ENCODE assay signal across 8 cellular contexts in the genomic region with DNA sequence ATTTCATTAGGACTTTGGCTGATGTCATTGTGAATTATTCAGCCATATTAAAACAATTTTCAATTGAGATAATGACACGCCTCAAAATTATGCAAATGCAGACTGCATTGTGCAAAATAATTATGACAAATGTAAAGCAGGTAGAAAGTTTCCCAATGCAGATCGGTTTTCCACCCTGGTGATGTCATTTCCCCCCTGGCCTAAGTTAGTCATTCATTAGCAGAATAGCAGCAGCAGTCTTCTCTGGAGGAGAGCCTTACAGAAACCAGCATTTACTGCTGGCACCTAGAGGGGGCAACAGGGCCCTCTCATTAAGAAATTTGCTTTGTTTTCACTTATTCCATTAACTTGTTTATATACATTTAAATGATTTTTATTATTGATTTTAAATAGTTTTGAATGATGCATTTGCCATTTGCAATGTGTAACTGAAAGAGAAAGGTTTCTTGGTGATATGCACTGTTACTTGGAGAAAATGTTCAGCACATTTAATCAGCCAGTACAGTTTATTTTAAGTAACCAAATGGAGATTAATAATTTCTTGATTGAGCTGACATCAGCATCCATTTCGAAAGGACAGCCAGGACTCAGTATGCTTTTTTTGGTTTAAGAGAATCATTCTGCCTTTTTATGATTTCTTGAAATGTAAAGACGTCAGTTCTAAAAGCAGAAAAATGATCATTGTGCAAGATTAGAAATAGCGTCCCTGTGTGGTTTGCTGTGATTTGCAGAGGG. TPM values are rescaled to one million over a fixed set of nuclear protein-coding genes. Genes with fewer than 3 reads are reported as not detected.
DNase-seq lines count a peak whose midpoint lies in the region; ATAC-seq and TF ChIP-seq lines count a peak whose summit lies in the region.

No MANE protein-coding gene starts in this region.

- DNase-seq in ELR (ENCODE audit: low read depth) (peak; percentile 90), GM20000 (ENCODE audit: low spot score) (peak; percentile 74), HK-2 (ENCODE audit: unreplicated experiment) (peak; percentile 50), mammary epithelial cell (peak; percentile 90), lower lobe of right lung (no peak), epidermal melanocyte (ENCODE audit: insufficient read length, low spot score) (no peak)
- peak; percentile 29 to 70 for DNase-seq in stimulated activated naive CD8-positive, alpha-beta T cell treated with anti-CD3 and anti-CD28 coated beads, Interleukin-15, amount 100 ng/mL, for 72 hours

- dilution Hi-C loops in mammary epithelial cell (cut with HindIII; ENCODE audit: low sequenced_read_pairs) = no loop called here

- peak overlapping the region; percentile 94 for H3K4me3 ChIP-seq in SU-DHL-6 (ENCODE audit: insufficient read depth, low read length, poor library complexity, severe bottlenecking)
- peak overlapping the region in 2 of 3 experiments; percentile 85 to 91 for H3K4me3 ChIP-seq in mammary epithelial cell (replicated peaks in 1 of 3; ENCODE audit: insufficient read depth in 1 of 3, low read depth in 2 of 3, low read length in 3 of 3)
- peak overlapping the region; percentile 75 for H3K4me3 ChIP-seq in lower lobe of right lung

- H2AFZ ChIP-seq in SU-DHL-6 (ENCODE audit: low read depth, low read length, severe bottlenecking) (no peak overlapping the region), mammary epithelial cell (ENCODE audit: low read depth, low read length) (no peak overlapping the region)

- peak overlapping the region; percentile 99 for H3K27ac ChIP-seq in SU-DHL-6 (ENCODE audit: low read depth, low read length)
- peak overlapping the region; percentile 92 for H3K27ac ChIP-seq in mammary epithelial cell (ENCODE audit: insufficient read depth, low read depth, low read length)
- H3K27ac ChIP-seq in lower lobe of right lung = peak overlapping the region; percentile 96

- intact Hi-C loops in mammary epithelial cell (cut with micrococcal nuclease) (loop anchor here (1.0 to 10.0 kb wide), 6 partner anchors 39 to 520 kb away; no protein-coding TSS in a partner anchor), lower lobe of right lung (cut with DNase I) (loop anchor here (10.0 kb wide), 1 partner anchor 340 kb away; no protein-coding TSS in a partner anchor)

- H3K9ac ChIP-seq in SU-DHL-6 (ENCODE audit: low read length) (peak overlapping the region; percentile 88), mammary epithelial cell (ENCODE audit: insufficient read depth, low read length) (peak overlapping the region; percentile 91)

- H4K20me1 ChIP-seq in SU-DHL-6 (ENCODE audit: low read depth, low read length) = no peaks in the 10 kb centered on the region
- no peaks in the 10 kb centered on the region for H4K20me1 ChIP-seq in mammary epithelial cell (ENCODE audit: insufficient read depth, low read length)

- WGBS in mammary epithelial cell (ENCODE audit: low coverage, missing lambda C conversion rate) = 20% methylated on average over 5 of the region's 5 CpGs

- H3K4me2 ChIP-seq in SU-DHL-6 (ENCODE audit: low read depth, low read length, poor library complexity, severe bottlenecking) (peak overlapping the region; percentile 99), mammary epithelial cell (ENCODE audit: insufficient read depth, low read depth, low read length) (peak overlapping the region; percentile 99)

- H3K9me3 ChIP-seq in SU-DHL-6 (ENCODE audit: insufficient read depth, low read length) (no peaks in the 10 kb centered on the region), mammary epithelial cell (replicated peaks; ENCODE audit: insufficient read depth, low read length) (no peaks in the 10 kb centered on the region), lower lobe of right lung (no peaks in the 10 kb centered on the region)

- no peaks in the 10 kb centered on the region for H3K9me3 Mint-ChIP-seq in stimulated activated naive CD8-positive, alpha-beta T cell treated with anti-CD3 and anti-CD28 coated beads, Interleukin-15, amount 100 ng/mL, for 72 hours

- H3K27me3 ChIP-seq in SU-DHL-6 (ENCODE audit: low read length) (no peaks in the 10 kb centered on the region), mammary epithelial cell (ENCODE audit: insufficient read depth, low read length) (no peaks in the 10 kb centered on the region), lower lobe of right lung (ENCODE audit: low read depth) (no peaks in the 10 kb centered on the region)

- peak in 1 of 2 donors; percentile 12 for ATAC-seq in lower lobe of right lung
- peak; percentile 52 for ATAC-seq in stimulated activated naive CD8-positive, alpha-beta T cell treated with anti-CD3 and anti-CD28 coated beads, Interleukin-15, amount 100 ng/mL, for 72 hours

- peaks cover 23% of the 10 kb centered on the region for H3K4me1 Mint-ChIP-seq in stimulated activated naive CD8-positive, alpha-beta T cell treated with anti-CD3 and anti-CD28 coated beads, Interleukin-15, amount 100 ng/mL, for 72 hours

- peak overlapping the region; percentile 79 to 93 for H3K4me3 Mint-ChIP-seq in stimulated activated naive CD8-positive, alpha-beta T cell treated with anti-CD3 and anti-CD28 coated beads, Interleukin-15, amount 100 ng/mL, for 72 hours

- no peaks in the 10 kb centered on the region for H3K27me3 Mint-ChIP-seq in stimulated activated naive CD8-positive, alpha-beta T cell treated with anti-CD3 and anti-CD28 coated beads, Interleukin-15, amount 100 ng/mL, for 72 hours

- H3K27ac Mint-ChIP-seq in stimulated activated naive CD8-positive, alpha-beta T cell treated with anti-CD3 and anti-CD28 coated beads, Interleukin-15, amount 100 ng/mL, for 72 hours = peak overlapping the region; percentile 92 to 98

- H3K4me1 ChIP-seq in mammary epithelial cell (ENCODE audit: insufficient read depth, low read length) (peaks cover 12% of the 10 kb centered on the region), lower lobe of right lung (peaks cover 24% of the 10 kb centered on the region)

- H3K36me3 ChIP-seq in SU-DHL-6 (ENCODE audit: low read length) (peaks cover 7% of the 10 kb centered on the region; the same call in 1 of the 2 replicates), mammary epithelial cell (ENCODE audit: insufficient read depth, low read length) (no peaks in the 10 kb centered on the region), lower lobe of right lung (no peaks in the 10 kb centered on the region)

- peaks cover 70% of the 10 kb centered on the region for H3F3A ChIP-seq in SU-DHL-6 (ENCODE audit: insufficient read depth)

- CTCF ChIA-PET in mammary epithelial cell (lab: Charles Lee; ENCODE audit: low non-redundant PET) = no interaction called here

- peaks cover 83% of the 10 kb centered on the region for H3K79me2 ChIP-seq in SU-DHL-6 (ENCODE audit: insufficient read depth, low read length)
- peaks cover 44% of the 10 kb centered on the region for H3K79me2 ChIP-seq in mammary epithelial cell (ENCODE audit: insufficient read depth, low read length)

- TF ChIP-seq CTCF in GM20000 (IDR thresholded peaks at IDR 0.05; ENCODE audit: extremely low read depth, missing control alignments) = no peak
- TF ChIP-seq CTCF in SU-DHL-6 (IDR thresholded peaks at IDR 0.05; ENCODE audit: insufficient read depth, low read length, poor library complexity, severe bottlenecking) = no peak
- peak; percentile 28 to 33 for TF ChIP-seq CTCF in mammary epithelial cell (conservative IDR thresholded peaks at IDR 0.05 in 1 of 2, IDR thresholded peaks at IDR 0.05 in 1 of 2; ENCODE audit: extremely low read depth in 1 of 2, insufficient read depth in 1 of 2, low read depth in 1 of 2, low read length in 2 of 2)
- TF ChIP-seq CTCF in lower lobe of right lung (IDR thresholded peaks at IDR 0.05) = no peak

- no TSS peak for BruUV-seq in mammary epithelial cell (replicated peaks; lab: Mats Ljungman, UMichigan)

- in situ Hi-C loops in mammary epithelial cell (cut with MboI; ENCODE audit: low sequenced_read_pairs in 2 of 2) = loop anchor here (5.0 to 10.0 kb wide), 4 partner anchors 37 to 347 kb away; no protein-coding TSS in a partner anchor

- H3K9me2 ChIP-seq in SU-DHL-6 (replicated peaks; ENCODE audit: insufficient read depth, low read length) = no peaks in the 10 kb centered on the region

RNA-seq across cellular contexts. Expression of gene ARID5B, which starts 3.4 kb away (rescaled TPM):
- 10 to 100 TPM; 13.8 to 33.5 TPM for total RNA-seq in mammary epithelial cell
- 4.0 TPM for polyA plus RNA-seq in mammary epithelial cell
- polyA minus RNA-seq in mammary epithelial cell = 19.7 TPM
- 29.8 TPM for total RNA-seq in lower lobe of right lung

Comparison
In these comparisons a context has a peak if more than half of its experiments do, and no peak if none do; other contexts are left out.
1. DNase-seq: peak in ELR (single experiment), GM20000 (single experiment), HK-2 (single experiment), mammary epithelial cell (single experiment) and stimulated activated naive CD8-positive, alpha-beta T cell treated with anti-CD3 and anti-CD28 coated beads, Interleukin-15, amount 100 ng/mL, for 72 hours (2 of 2); none in lower lobe of right lung (single experiment) and epidermal melanocyte (single experiment).
2. CTCF ChIP-seq: peak in mammary epithelial cell (2 of 2); none in GM20000 (single experiment), SU-DHL-6 (single experiment) and lower lobe of right lung (single experiment).
3. Peak in every context shown above with its lines, with median percentiles within 50 percentile points of each other: H3K27ac ChIP-seq and H3K4me3 ChIP-seq.